In genomic region chr4:158211288-158211687, GRCh38 we compare ENCODE assay signal across 10 cellular contexts. TPM values are rescaled to one million over a fixed set of nuclear protein-coding genes. Genes with fewer than 3 reads are reported as not detected.
A peak's percentile ranks its signal among the peaks of the same experiment; 100 is the strongest.
DNase-seq lines count a peak whose midpoint lies in the region; ATAC-seq, FAIRE-seq and TF ChIP-seq lines count a peak whose summit lies in the region.
"Had no signal": no experiment of that assay in that cellular context is flagged by ENCODE, and none has a peak within 500 bp of the region (broad histone marks: within the 10 kb centered on the region; RNA-seq: fewer than 3 reads in every experiment).

No MANE protein-coding gene starts in this region.

- H3K4me2 ChIP-seq in A549 = peak overlapping the region; percentile 95

- H3K9ac ChIP-seq in HUES6 (ENCODE audit: low read length) (no peak overlapping the region), mucosa of stomach (ENCODE audit: low read length) (peak overlapping the region; percentile 52)

- no peak for FAIRE-seq in A549 (lab: Jason Lieb, UNC)

- H3K36me3 ChIP-seq in HUES6 (ENCODE audit: control insufficient read depth, insufficient read depth, low read length) (no peaks in the 10 kb centered on the region), mucosa of stomach (ENCODE audit: control insufficient read depth, insufficient read depth, low read length) (no peaks in the 10 kb centered on the region)

- POLR2A ChIA-PET in A549 (lab: Yijun Ruan, JAX) = no interaction called here

- CTCF ChIA-PET in A549 (lab: Yijun Ruan, JAX) = no interaction called here

- H3K4me3 ChIP-seq in A549 (peak overlapping the region; percentile 54), HUES6 (ENCODE audit: low read depth, low read length) (peak overlapping the region; percentile 69), choroid plexus epithelial cell (ENCODE audit: low read depth, low read length) (peak overlapping the region; percentile 59), mucosa of stomach (ENCODE audit: low read length) (no peak overlapping the region)

- H3K27me3 ChIP-seq in HUES6 (ENCODE audit: control insufficient read depth, insufficient read depth, low read length) (no peaks in the 10 kb centered on the region), mucosa of stomach (ENCODE audit: control insufficient read depth, insufficient read depth, low read length) (no peaks in the 10 kb centered on the region)

- H3K4me1 ChIP-seq in A549 (peaks cover 16% of the 10 kb centered on the region), HUES6 (ENCODE audit: control insufficient read depth, insufficient read depth, low read length) (no peaks in the 10 kb centered on the region; the same call in 1 of the 2 replicates), mucosa of stomach (ENCODE audit: control insufficient read depth, insufficient read depth, low read length) (no peaks in the 10 kb centered on the region)

- TF ChIP-seq CTCF in A549 (IDR thresholded peaks at IDR 0.05) (no peak), choroid plexus epithelial cell (conservative IDR thresholded peaks at IDR 0.05; ENCODE audit: low read depth, low read length) (no peak)

- TF ChIP-seq EP300 in A549 (IDR thresholded peaks at IDR 0.05) = no peak

- H3K9me3 ChIP-seq in A549 (no peaks in the 10 kb centered on the region), HUES6 (ENCODE audit: control insufficient read depth, insufficient read depth, low read depth, low read length) (no peaks in the 10 kb centered on the region), mucosa of stomach (ENCODE audit: control insufficient read depth, low read length) (no peaks in the 10 kb centered on the region)

- no peak for TF ChIP-seq POLR2A in A549 (IDR thresholded peaks at IDR 0.05; ENCODE audit: low read length)

- ATAC-seq in A549 (no peak), HG03442 (IDR thresholded peaks at IDR 0.05; ENCODE audit: unreplicated experiment) (no peak), GM21786 (IDR thresholded peaks at IDR 0.05; ENCODE audit: unreplicated experiment) (no peak)

- peak overlapping the region; percentile 76 to 90; a peak in 5 of 6 replicates for H3K27ac ChIP-seq in A549
- no peak overlapping the region for H3K27ac ChIP-seq in HUES6 (ENCODE audit: low read depth, low read length)

- DNase-seq in A549 (ENCODE audit: low read depth in 1 of 2, low spot score in 1 of 2) (peak in 1 of 2 experiments; percentile 18), choroid plexus epithelial cell (ENCODE audit: low read depth) (peak; percentile 12), NCI-H526 (lab: John Stamatoyannopoulos, UW) (no peak)
- no peak for DNase-seq in stimulated activated CD4-positive, alpha-beta T cell treated with anti-CD3 and anti-CD28 coated beads, Interleukin-1b, Interleukin-23, amount 100 ng/mL, for 48 hours
- DNase-seq: activated effector memory CD4-positive, alpha-beta T cell treated with Interleukin-2 at 50 U/mL for 16 hours; GDM1 had no signal

- no peak for TF ChIP-seq RAD21 in A549 (conservative IDR thresholded peaks at IDR 0.05 in 1 of 2, IDR thresholded peaks at IDR 0.05 in 1 of 2)

TF ChIP-seq in A549, 52 proteins besides CTCF, POLR2A, EP300 and RAD21:
- TF ChIP-seq FOSL2 (IDR thresholded peaks at IDR 0.05) (no peak), FOSL2 (CRISPR knock-in tag; IDR thresholded peaks at IDR 0.05) (no peak), NPAS2 (CRISPR knock-in tag; IDR thresholded peaks at IDR 0.05; ENCODE audit: borderline replicate concordance) (no peak), BHLHE40 (IDR thresholded peaks at IDR 0.05; ENCODE audit: low read depth, low read length) (no peak), HOXA7 (CRISPR knock-in tag; IDR thresholded peaks at IDR 0.05) (no peak), CEBPB (IDR thresholded peaks at IDR 0.05) (no peak), KDM5A (IDR thresholded peaks at IDR 0.05) (no peak), NR3C1 (IDR thresholded peaks at IDR 0.05) (no peak), HOXB5 (CRISPR knock-in tag; IDR thresholded peaks at IDR 0.05) (no peak), MAX (IDR thresholded peaks at IDR 0.05) (no peak), TP53 (CRISPR knock-in tag; IDR thresholded peaks at IDR 0.05) (no peak), JUN (IDR thresholded peaks at IDR 0.05) (no peak), ELK1 (IDR thresholded peaks at IDR 0.05; ENCODE audit: low read depth, low read length) (no peak), MAFK (IDR thresholded peaks at IDR 0.05; ENCODE audit: partially characterized antibody) (no peak), E2F6 (IDR thresholded peaks at IDR 0.05; ENCODE audit: borderline replicate concordance, low read depth) (no peak), SMC3 (IDR thresholded peaks at IDR 0.05) (no peak), GATA3 (IDR thresholded peaks at IDR 0.05; ENCODE audit: borderline replicate concordance) (no peak), RNF2 (IDR thresholded peaks at IDR 0.05; ENCODE audit: borderline replicate concordance, low read depth) (no peak)
TF ChIP-seq in A549: peak in this region for 0.

RNA-seq across cellular contexts. Expression of gene TMEM144, which starts 1.0 kb away (rescaled TPM):
- polyA plus RNA-seq in A549 (2011; rRNA removed) (8.8 and 10.2 TPM in 2 replicates), A549 (2017; fragmentation: RNase III; extraction: RNeasy Plus Mini Kit Qiagen cat#74134 plus additional on column Dnase treatment) (3.9 to 5.3 TPM (median 4.4 TPM) in 3 replicates)
- polyA plus RNA-seq in A549 (2012; cell fraction: cytosol; rRNA removed) = 1.5 and 2.1 TPM in 2 replicates
- polyA plus RNA-seq in A549 (2012; cell fraction: nucleus; rRNA removed) = 0.89 and 1.3 TPM in 2 replicates
- 12.7 and 15.6 TPM in 2 replicates for polyA minus RNA-seq in A549 (2011; rRNA and poly(A)+ RNA removed)

RNA-seq across cellular contexts. Expression of gene GASK1B, which starts 38.5 kb away (rescaled TPM):
- polyA plus RNA-seq in A549 (2011; rRNA removed) = 2.4 and 2.9 TPM in 2 replicates
- polyA plus RNA-seq in A549 (2012; cell fraction: cytosol; rRNA removed) = 0.13 and 0.18 TPM in 2 replicates
- 0.23 TPM in 2 replicates for polyA plus RNA-seq in A549 (2012; cell fraction: nucleus; rRNA removed)
- polyA plus RNA-seq in A549 (2017; fragmentation: RNase III; extraction: RNeasy Plus Mini Kit Qiagen cat#74134 plus additional on column Dnase treatment) = 2.1 to 2.7 TPM (median 2.7 TPM) in 3 replicates
- polyA minus RNA-seq in A549 (2011; rRNA and poly(A)+ RNA removed) = 1.8 and 3.6 TPM in 2 replicates
